ENCODE assay signal across 11 cellular contexts in the genomic region with DNA sequence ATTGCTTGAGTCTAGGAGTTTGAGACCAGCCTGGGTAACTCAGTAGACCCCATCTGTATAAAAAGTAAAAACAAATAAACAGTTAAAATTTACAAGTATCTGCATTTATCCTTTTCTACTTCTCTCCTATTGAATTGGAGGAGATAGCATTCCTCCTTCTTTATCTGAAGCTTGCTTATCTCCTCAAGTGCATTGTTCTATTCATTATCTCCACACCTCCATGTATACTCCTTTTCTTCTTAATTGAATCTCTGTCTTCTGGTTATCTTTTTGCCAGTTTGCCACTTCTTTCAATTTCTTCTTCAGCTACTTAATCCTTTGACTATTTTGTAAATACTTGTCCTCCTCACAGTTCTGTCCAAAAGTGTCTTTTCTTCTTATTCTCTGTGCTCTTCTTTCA.
"Had no signal": no experiment of that assay in that cellular context is flagged by ENCODE, and none has a peak within 500 bp of the region (broad histone marks: within the 10 kb centered on the region; RNA-seq: fewer than 3 reads in every experiment).

No MANE protein-coding gene starts in this region.

- FAIRE-seq: H1, H54 had no signal

- ATAC-seq: GM23338, HCT116 had no signal

- H3K4me1 ChIP-seq: HAP-1 had no signal

- H3K36me3 ChIP-seq: HAP-1 had no signal

- H3K4me2 ChIP-seq: GM23338 had no signal

- H3K4me3 ChIP-seq: GM23248, GM23338, HAP-1 had no signal

- H3K9me3 ChIP-seq: HAP-1 had no signal

- H2AFZ ChIP-seq: GM23248, GM23338 had no signal

- DNase-seq: GM23248, GOT3, H7, H9, HCEC 1CT, HFFc6 had no signal

- H3K27ac ChIP-seq: GM23248 had no signal

- H3K9ac ChIP-seq: GM23248 had no signal
